Comparison of ENCODE assay signal across 23 cellular contexts in the genomic region with DNA sequence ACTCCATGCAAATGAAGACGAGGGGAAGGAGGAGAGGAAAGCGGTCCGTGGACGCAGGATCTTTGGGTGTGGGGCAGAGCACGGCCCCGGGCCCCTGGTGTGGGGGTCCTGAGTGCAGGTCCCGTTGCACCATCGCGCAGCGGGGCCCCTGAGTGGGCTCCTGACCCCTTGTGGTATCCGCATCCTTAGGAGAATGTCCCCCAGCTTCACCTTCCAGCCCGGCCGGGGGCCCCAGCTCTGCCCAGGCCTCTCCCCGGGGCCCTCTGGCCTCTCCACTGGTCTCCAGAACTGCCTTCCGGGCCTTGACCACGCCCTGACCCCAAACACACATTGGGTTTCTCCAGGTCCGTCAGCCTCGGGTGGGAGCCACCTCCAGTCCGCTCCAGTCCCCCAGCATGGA.
DNase-seq lines count a peak whose midpoint lies in the region; ATAC-seq, FAIRE-seq and TF ChIP-seq lines count a peak whose summit lies in the region.
"Had no signal": no experiment of that assay in that cellular context is flagged by ENCODE, and none has a peak within 500 bp of the region (broad histone marks: within the 10 kb centered on the region; RNA-seq: fewer than 3 reads in every experiment).

No MANE protein-coding gene starts in this region.

- H2AFZ ChIP-seq in H1 (ENCODE audit: low read length) = no peak overlapping the region
- H2AFZ ChIP-seq in neuronal stem cell (ENCODE audit: low read length) = no peak overlapping the region
- H2AFZ ChIP-seq in osteoblast (ENCODE audit: low read length) = no peak overlapping the region

- no peaks in the 10 kb centered on the region for H3K79me1 ChIP-seq in H1 (ENCODE audit: low read depth, low read length)
- no peaks in the 10 kb centered on the region for H3K79me1 ChIP-seq in neuronal stem cell (ENCODE audit: low read depth, low read length)

- no peak for TF ChIP-seq EP300 in H1 (IDR thresholded peaks at IDR 0.05; ENCODE audit: borderline replicate concordance in 1 of 2, low read depth in 2 of 2, low read length in 2 of 2)
- no peak for TF ChIP-seq EP300 in esophagus muscularis mucosa (IDR thresholded peaks at IDR 0.05)
- TF ChIP-seq EP300 in upper lobe of left lung (IDR thresholded peaks at IDR 0.05) = no peak

- H2BK12ac ChIP-seq in H1 (ENCODE audit: low read depth, low read length) = no peak overlapping the region
- no peak overlapping the region for H2BK12ac ChIP-seq in neuronal stem cell (ENCODE audit: low read length)

- H3K36me3 ChIP-seq in H1 (ENCODE audit: control insufficient read depth in 2 of 4, insufficient read depth in 4 of 4, low read length in 3 of 4) (no peaks in the 10 kb centered on the region), esophagus muscularis mucosa (no peaks in the 10 kb centered on the region), neuronal stem cell (replicated peaks in 1 of 2; ENCODE audit: control insufficient read depth in 2 of 2, insufficient read depth in 2 of 2, low read length in 2 of 2) (no peaks in the 10 kb centered on the region), upper lobe of left lung (no peaks in the 10 kb centered on the region), osteoblast (ENCODE audit: insufficient read depth, low read length) (no peaks in the 10 kb centered on the region)
- H3K36me3 ChIP-seq: BLaER1 treated with 17β-estradiol and CSF1 and Interleukin-3, amounts not matched to agents 10 nM and 100 nM had no signal

- TF ChIP-seq RAD21 in H1 (IDR thresholded peaks at IDR 0.05 in 1 of 2, conservative IDR thresholded peaks at IDR 0.05 in 1 of 2; ENCODE audit: low read depth in 2 of 2, low read length in 2 of 2) = no peak

- H3K27ac ChIP-seq in H1 (ENCODE audit: low read depth, low read length) = no peak overlapping the region
- H3K27ac ChIP-seq in esophagus muscularis mucosa (replicated peaks in 1 of 4) = no peak overlapping the region
- H3K27ac ChIP-seq in neuronal stem cell (replicated peaks; ENCODE audit: low read length) = no peak overlapping the region
- no peak overlapping the region for H3K27ac ChIP-seq in upper lobe of left lung
- no peak overlapping the region for H3K27ac ChIP-seq in osteoblast (ENCODE audit: low read depth, low read length)
- H3K27ac ChIP-seq: BLaER1 treated with 17β-estradiol and CSF1 and Interleukin-3, amounts not matched to agents 10 nM and 100 nM; C4-2B had no signal

- H3K18ac ChIP-seq in H1 (ENCODE audit: extremely low read depth, low read length) (no peak overlapping the region), neuronal stem cell (ENCODE audit: low read length) (peak overlapping the region; percentile 33)

- H3K4me3 ChIP-seq in H1 (ENCODE audit: extremely low read depth in 1 of 4, insufficient read depth in 2 of 4, low read depth in 3 of 4, low read length in 4 of 4) (no peak overlapping the region), esophagus muscularis mucosa (no peak overlapping the region), neuronal stem cell (ENCODE audit: low read length in 2 of 2) (no peak overlapping the region), upper lobe of left lung (no peak overlapping the region), osteoblast (ENCODE audit: insufficient read depth, low read length) (no peak overlapping the region)
- H3K4me3 ChIP-seq: BLaER1 treated with 17β-estradiol and CSF1 and Interleukin-3, amounts not matched to agents 10 nM and 100 nM had no signal

- H2BK120ac ChIP-seq in H1 (replicated peaks; ENCODE audit: low read depth, low read length) (no peak overlapping the region), neuronal stem cell (ENCODE audit: low read depth, low read length) (no peak overlapping the region)

- H3K4me2 ChIP-seq in H1 (ENCODE audit: insufficient read depth in 1 of 2, low read depth in 2 of 2, low read length in 2 of 2) = no peak overlapping the region
- H3K4me2 ChIP-seq in neuronal stem cell (ENCODE audit: insufficient read depth, low read length, poor library complexity, severe bottlenecking) = no peak overlapping the region
- H3K4me2 ChIP-seq in osteoblast (ENCODE audit: insufficient read depth, low read length) = no peak overlapping the region
- H3K4me2 ChIP-seq: BLaER1 treated with 17β-estradiol and CSF1 and Interleukin-3, amounts not matched to agents 10 nM and 100 nM had no signal

- peaks cover 6% of the 10 kb centered on the region; the same call in 1 of the 2 replicates for H3K23me2 ChIP-seq in H1 (ENCODE audit: low read depth, low read length)

- DNase-seq in H1 (ENCODE audit: low read depth in 1 of 2, low spot score in 2 of 2) (no peak), esophagus muscularis mucosa (ENCODE audit: extremely low spot score) (peak; percentile 68), neuronal stem cell (ENCODE audit: low spot score) (no peak), upper lobe of left lung (peak in 1 of 2 donors; percentile 75), AG08395 (ENCODE audit: low spot score) (no peak), OCI-M2 (lab: John Stamatoyannopoulos, UW; ENCODE audit: unreplicated experiment) (no peak), osteoblast (ENCODE audit: insufficient read length, low spot score, missing footprints) (no peak)
- DNase-seq: 8988T; ACHN; AML-193; Caco-2; Calu3; CD4-positive, alpha-beta T cell; DMS79 treated with DMSO at 0.1 percent for 48 hours; GF-D8 had no signal

- H4K20me1 ChIP-seq in H1 (replicated peaks in 1 of 2; ENCODE audit: control insufficient read depth in 1 of 2, insufficient read depth in 2 of 2, low read length in 2 of 2) = peaks cover 0 to 11% of the 10 kb centered on the region in 2 experiments
- H4K20me1 ChIP-seq in osteoblast (ENCODE audit: insufficient read depth, low read length) = no peaks in the 10 kb centered on the region
- H4K20me1 ChIP-seq: BLaER1 treated with 17β-estradiol and CSF1 and Interleukin-3, amounts not matched to agents 10 nM and 100 nM had no signal

- WGBS in H1 (ENCODE audit: extremely low coverage in 1 of 2, insufficient coverage in 1 of 2, insufficient read length in 1 of 2, insufficient replicate concordance in 2 of 2, low coverage in 1 of 2, low lambda C conversion rate in 2 of 2, missing lambda C conversion rate in 1 of 2), 2 experiments = 91% methylated on average over 15 of the region's 19 CpGs; no CpG with 5 or more reads in 1 of the 2 experiments
- 95% methylated on average over 18 of the region's 19 CpGs for WGBS in esophagus muscularis mucosa
- WGBS in neuronal stem cell (ENCODE audit: extremely low coverage in 2 of 2, insufficient read length in 2 of 2, insufficient replicate concordance in 1 of 2), 2 donors = no CpG with 5 or more reads among the region's 19 CpGs
- WGBS in upper lobe of left lung, 2 donors = 87 to 93% methylated on average over 12 to 19 of the region's 19 CpGs

- FAIRE-seq in H1 (lab: Jason Lieb, UNC) = no peak
- FAIRE-seq: A204.1, D721Med, G401.6, GM12891, GM19239 had no signal

- no peak overlapping the region for H3K23ac ChIP-seq in H1 (ENCODE audit: insufficient read length)
- H3K23ac ChIP-seq in neuronal stem cell (ENCODE audit: low read depth, low read length, poor library complexity) = no peak overlapping the region

- H3K9ac ChIP-seq in H1 (replicated peaks in 1 of 4; ENCODE audit: extremely low read depth in 1 of 4, low read depth in 3 of 4, low read length in 3 of 4) = no peak overlapping the region
- peak overlapping the region; percentile 50 for H3K9ac ChIP-seq in neuronal stem cell (ENCODE audit: low read depth, low read length, poor library complexity)
- H3K9ac ChIP-seq: BLaER1 treated with 17β-estradiol and CSF1 and Interleukin-3, amounts not matched to agents 10 nM and 100 nM had no signal

- H2BK20ac ChIP-seq in H1 (ENCODE audit: low read length) = no peak overlapping the region

- H3K4me1 ChIP-seq in H1 (replicated peaks in 1 of 4; ENCODE audit: control insufficient read depth in 3 of 4, insufficient read depth in 4 of 4, low read length in 3 of 4) (no peaks in the 10 kb centered on the region), esophagus muscularis mucosa (peaks cover 0 to 3% (median 2%) of the 10 kb centered on the region in 4 donors), neuronal stem cell (ENCODE audit: control insufficient read depth in 2 of 2, insufficient read depth in 1 of 2, low read depth in 1 of 2, low read length in 2 of 2) (no peaks in the 10 kb centered on the region), upper lobe of left lung (peaks cover 0 to 6% (median under 1%) of the 10 kb centered on the region in 4 donors), osteoblast (ENCODE audit: insufficient read depth, low read length) (no peaks in the 10 kb centered on the region)
- H3K4me1 ChIP-seq: Caco-2 had no signal

- TF ChIP-seq POLR2A in H1 (IDR thresholded peaks at IDR 0.05; ENCODE audit: control extremely low read depth in 1 of 2, low read depth in 2 of 2, low read length in 2 of 2) (no peak), esophagus muscularis mucosa (IDR thresholded peaks at IDR 0.05; ENCODE audit: low read depth) (no peak), upper lobe of left lung (IDR thresholded peaks at IDR 0.05) (no peak)

- H2BK5ac ChIP-seq in H1 (ENCODE audit: low read depth, low read length) (no peak overlapping the region), neuronal stem cell (ENCODE audit: low read length) (no peak overlapping the region)

- peak overlapping the region; percentile 63 for H4K8ac ChIP-seq in H1 (ENCODE audit: extremely low read depth, insufficient read depth, low read length)
- no peak overlapping the region for H4K8ac ChIP-seq in neuronal stem cell (ENCODE audit: low read depth, low read length)

- H3K27me3 ChIP-seq in H1 (replicated peaks in 1 of 4; ENCODE audit: control insufficient read depth in 3 of 4, extremely low read depth in 1 of 4, insufficient read depth in 3 of 4, low read length in 3 of 4) (no peaks in the 10 kb centered on the region; a peak in 1 of 7 replicates), esophagus muscularis mucosa (peaks cover 0 to 12% (median 0%) of the 10 kb centered on the region in 4 donors), neuronal stem cell (ENCODE audit: control insufficient read depth in 3 of 3, insufficient read depth in 3 of 3, low read depth in 1 of 3, low read length in 3 of 3) (no peaks in the 10 kb centered on the region), upper lobe of left lung (no peaks in the 10 kb centered on the region), osteoblast (ENCODE audit: insufficient read depth, low read length) (no peaks in the 10 kb centered on the region)
- H3K27me3 ChIP-seq: BLaER1 treated with 17β-estradiol and CSF1 and Interleukin-3, amounts not matched to agents 10 nM and 100 nM had no signal

- intact Hi-C loops in esophagus muscularis mucosa (cut with DNase I) = no loop called here

- H2AK5ac ChIP-seq in H1 (ENCODE audit: low read depth, low read length) (no peak overlapping the region), neuronal stem cell (ENCODE audit: low read depth, low read length) (no peak overlapping the region)

- H3K56ac ChIP-seq in H1 (replicated peaks; ENCODE audit: insufficient read length, low read depth, low read length) = no peak overlapping the region

- no peak overlapping the region for H3K14ac ChIP-seq in H1 (ENCODE audit: insufficient read length)
- no peak overlapping the region for H3K14ac ChIP-seq in neuronal stem cell (ENCODE audit: low read length)

- TF ChIP-seq CTCF in H1 (IDR thresholded peaks at IDR 0.05; ENCODE audit: control extremely low read depth in 1 of 3, insufficient read depth in 1 of 3, low read depth in 1 of 3, low read length in 3 of 3) = no peak
- no peak for TF ChIP-seq CTCF in esophagus muscularis mucosa (IDR thresholded peaks at IDR 0.05)
- TF ChIP-seq CTCF in upper lobe of left lung (IDR thresholded peaks at IDR 0.05) = no peak
- no peak for TF ChIP-seq CTCF in osteoblast (IDR thresholded peaks at IDR 0.05; ENCODE audit: extremely low read depth, low read depth, low read length)

- H4K91ac ChIP-seq in H1 (replicated peaks; ENCODE audit: insufficient read length, low read length) (no peak overlapping the region), neuronal stem cell (ENCODE audit: low read depth, low read length, poor library complexity) (no peak overlapping the region)

- 0 out of 4 replicates have a peak, but pooled peaks cover 0 to 2% of the 10 kb centered on the region in 2 experiments for H3K79me2 ChIP-seq in H1 (ENCODE audit: control insufficient read depth in 1 of 2, insufficient read depth in 2 of 2, low read length in 2 of 2)
- no peaks in the 10 kb centered on the region for H3K79me2 ChIP-seq in osteoblast (ENCODE audit: insufficient read depth, low read length)

- POLR2A ChIA-PET in H1 (lab: Charles Lee; ENCODE audit: partially characterized antibody) = no interaction called here

- CTCF ChIA-PET in H1 (lab: Charles Lee; ENCODE audit: partially characterized antibody) = interaction anchor here (0.5 to 0.9 kb wide), 2 partner anchors 337 to 378 kb away, joined by 3 read pairs; no protein-coding TSS in a partner anchor

- peak; percentile 8 to 28 for ATAC-seq in upper lobe of left lung (ENCODE audit: low FRiP score in 2 of 2)
- ATAC-seq: CD8-positive, alpha-beta T cell had no signal

- H2BK15ac ChIP-seq in H1 (ENCODE audit: low read length) (no peak overlapping the region), neuronal stem cell (ENCODE audit: low read length) (peak overlapping the region; percentile 1)

- H3K9me3 ChIP-seq in H1 (ENCODE audit: insufficient read depth in 2 of 2, low read depth in 1 of 2, low read length in 1 of 2) (peaks cover 5 to 7% of the 10 kb centered on the region in 2 experiments; a peak in 2 of 4 replicates), esophagus muscularis mucosa (no peaks in the 10 kb centered on the region), neuronal stem cell (replicated peaks in 1 of 2; ENCODE audit: control insufficient read depth in 2 of 2, insufficient read depth in 1 of 2, low read depth in 1 of 2, low read length in 2 of 2) (peaks cover 0 to 9% of the 10 kb centered on the region in 2 donors), upper lobe of left lung (no peaks in the 10 kb centered on the region), osteoblast (ENCODE audit: low read depth, low read length) (peaks cover 8% of the 10 kb centered on the region)
- H3K9me3 ChIP-seq: Caco-2 had no signal

- H3K4ac ChIP-seq in H1 (replicated peaks; ENCODE audit: insufficient read length, low read depth, low read length) (no peak overlapping the region), neuronal stem cell (ENCODE audit: low read length) (no peak overlapping the region)

- no peak overlapping the region for H4K5ac ChIP-seq in H1 (ENCODE audit: insufficient read length, low read depth, low read length)
